Comparison of ENCODE assay signal across 16 cellular contexts in the genomic region with DNA sequence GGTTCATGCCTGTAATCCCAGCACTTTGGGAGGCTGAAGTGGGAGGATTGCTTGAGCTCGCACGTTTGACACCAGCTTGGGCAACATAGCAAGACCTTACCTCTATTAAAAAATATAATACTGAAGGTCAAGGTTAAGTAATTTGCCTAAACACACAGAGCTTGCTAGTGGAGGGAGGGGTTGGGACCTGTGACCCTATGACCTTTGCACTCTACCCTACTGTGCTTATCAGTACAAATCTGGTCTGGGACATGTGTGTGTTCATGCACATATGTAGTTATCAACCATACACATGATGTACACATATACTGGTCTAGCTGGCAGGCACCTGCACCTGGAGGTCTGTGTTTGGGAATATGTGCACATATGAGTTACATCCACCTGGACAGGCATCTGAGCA.
"Had no signal": no experiment of that assay in that cellular context is flagged by ENCODE, and none has a peak within 500 bp of the region (broad histone marks: within the 10 kb centered on the region; RNA-seq: fewer than 3 reads in every experiment).

No MANE protein-coding gene starts in this region.

- H3K79me2 ChIP-seq: parathyroid adenoma had no signal

- H3K36me3 Mint-ChIP-seq: activated naive CD4-positive, alpha-beta T cell treated with anti-CD3 and anti-CD28 coated beads, Interleukin-2, amount 50 U/mL, for 24 hours; immature natural killer cell; T-cell had no signal

- DNase-seq: activated CD4-positive, alpha-beta T cell treated with anti-CD3 and anti-CD28 coated beads for 1 hour; activated CD4-positive, alpha-beta T cell treated with anti-CD3 and anti-CD28 coated beads, Interleukin-2, amount 50 U/mL, for 1 hour; activated gamma-delta T cell treated with Interleukin-2 at 50 U/mL for 16 hours; activated T-cell treated with anti-CD3 and anti-CD28 coated beads, Interleukin-2, amount 50 U/mL, for 1 hour; effector CD4-positive, alpha-beta T cell; immature natural killer cell; left ventricle myocardium inferior; stimulated activated naive CD4-positive, alpha-beta T cell treated with Interleukin-2 at 50 U/mL for 16 hours had no signal

- H3K4me1 Mint-ChIP-seq: activated naive CD4-positive, alpha-beta T cell treated with anti-CD3 and anti-CD28 coated beads, Interleukin-2, amount 50 U/mL, for 24 hours; immature natural killer cell; T-cell had no signal

- ATAC-seq: activated CD8-positive, alpha-beta T cell treated with anti-CD3 and anti-CD28 coated beads, Interleukin-2, amount 10 ng/mL, durations not matched to agents 7 days and 5 days; T-cell had no signal

- H3K27ac Mint-ChIP-seq: activated CD8-positive, alpha-beta T cell treated with anti-CD3 and anti-CD28 coated beads, Interleukin-2, amount 10 ng/mL, durations not matched to agents 7 days and 5 days; activated naive CD4-positive, alpha-beta T cell treated with anti-CD3 and anti-CD28 coated beads, Interleukin-2, amount 50 U/mL, for 24 hours; T-cell; T-helper 2 cell treated with Interferon-gamma antibody and Interleukin-4, amounts not matched to agents 5 μg/mL and 100 μg/mL, for 36 hours had no signal

- H3K27ac ChIP-seq: brain microvascular endothelial cell, left ventricle myocardium inferior, parathyroid adenoma had no signal

- H3K36me3 ChIP-seq: brain microvascular endothelial cell, left ventricle myocardium inferior had no signal

- H3K4me3 ChIP-seq: left ventricle myocardium inferior had no signal

- H3K4me3 Mint-ChIP-seq: activated CD8-positive, alpha-beta T cell treated with anti-CD3 and anti-CD28 coated beads, Interleukin-2, amount 10 ng/mL, durations not matched to agents 7 days and 5 days; activated naive CD4-positive, alpha-beta T cell treated with anti-CD3 and anti-CD28 coated beads, Interleukin-2, amount 50 U/mL, for 24 hours; dendritic cell treated with granulocyte-macrophage colony-stimulating factor and Interleukin-4, amounts not matched to agents 40 ng/mL and 50 ng/mL, for 4 days; immature natural killer cell; T-cell; T-helper 2 cell treated with Interferon-gamma antibody and Interleukin-4, amounts not matched to agents 5 μg/mL and 100 μg/mL, for 36 hours had no signal

- H3K9me3 ChIP-seq: left ventricle myocardium inferior had no signal

- H3K4me1 ChIP-seq: parathyroid adenoma had no signal

- H3K9me3 Mint-ChIP-seq: activated naive CD4-positive, alpha-beta T cell treated with anti-CD3 and anti-CD28 coated beads, Interleukin-2, amount 50 U/mL, for 24 hours; dendritic cell treated with granulocyte-macrophage colony-stimulating factor and Interleukin-4, amounts not matched to agents 40 ng/mL and 50 ng/mL, for 4 days; nephron progenitor cell; T-cell; T-helper 2 cell treated with Interferon-gamma antibody and Interleukin-4, amounts not matched to agents 5 μg/mL and 100 μg/mL, for 36 hours had no signal

- H3K27me3 ChIP-seq: brain microvascular endothelial cell had no signal

- H2AFZ ChIP-seq: parathyroid adenoma had no signal
